In genomic region chr11:75478690-75479597, GRCh38 we compare ENCODE assay signal across 1 cellular context.
TF ChIP-seq lines count a peak whose summit lies in the region.

No MANE protein-coding gene starts in this region.

TF ChIP-seq in K562, 482 proteins besides CTCF, POLR2A, EP300 and RAD21:
- 0 out of 2 replicates have a peak, but pooled peaks have one; percentile 8 for TF ChIP-seq NR2C2 (CRISPR knock-in tag; IDR thresholded peaks at IDR 0.05)
- no peak for TF ChIP-seq NR2C2 (tag; IDR thresholded peaks at IDR 0.05)
- peak; percentile 80 for TF ChIP-seq SMARCA5 (IDR thresholded peaks at IDR 0.05)
- TF ChIP-seq THAP12 (CRISPR knock-in tag; IDR thresholded peaks at IDR 0.05): 0 out of 2 replicates have a peak, but pooled peaks have one; percentile 21
- TF ChIP-seq HDAC1 (IDR thresholded peaks at IDR 0.05): 0 out of 4 replicates have a peak, but pooled peaks of 1 of the 2 experiments have one; percentile 19
- TF ChIP-seq CHD4 (IDR thresholded peaks at IDR 0.05; ENCODE audit: insufficient read depth, insufficient replicate concordance, low read depth, low read length, poor library complexity, severe bottlenecking): peak; percentile 81
- TF ChIP-seq PCBP1 (IDR thresholded peaks at IDR 0.05; ENCODE audit: low read depth, low read length, poor library complexity, severe bottlenecking): no peak
- TF ChIP-seq KDM5B (IDR thresholded peaks at IDR 0.05; ENCODE audit: insufficient replicate concordance, low read depth, low read length): no peak
- peak; percentile 98 for TF ChIP-seq RBM25 (IDR thresholded peaks at IDR 0.05; ENCODE audit: low read depth, low read length, severe bottlenecking)
- peak; percentile 95 for TF ChIP-seq ADNP (tag; IDR thresholded peaks at IDR 0.05)
- peak; percentile 80 to 91 for TF ChIP-seq KDM1A (IDR thresholded peaks at IDR 0.05)
- TF ChIP-seq RCOR1 (IDR thresholded peaks at IDR 0.05; ENCODE audit: borderline replicate concordance in 1 of 2, low read depth in 2 of 2, low read length in 2 of 2): peak; percentile 60 to 84; a peak in 2 of 4 replicates
- no peak for TF ChIP-seq ZNF583 (CRISPR knock-in tag; IDR thresholded peaks at IDR 0.05)
- TF ChIP-seq ATF1 (CRISPR knock-in tag; IDR thresholded peaks at IDR 0.05): no peak
- TF ChIP-seq ATF1 (tag; IDR thresholded peaks at IDR 0.05): peak; percentile 16; the same call in 1 of the 2 replicates
- TF ChIP-seq MCM3 (IDR thresholded peaks at IDR 0.05): no peak
- peak; percentile 90 for TF ChIP-seq HDAC2 (IDR thresholded peaks at IDR 0.05)
- TF ChIP-seq CBX1 (IDR thresholded peaks at IDR 0.05; ENCODE audit: low read depth): peak; percentile 51; the same call in 1 of the 2 replicates
- TF ChIP-seq BCOR (IDR thresholded peaks at IDR 0.05): peak; percentile 98
- TF ChIP-seq CBX3 (IDR thresholded peaks at IDR 0.05; ENCODE audit: borderline replicate concordance in 1 of 2, low read length in 2 of 2): 0 out of 3 replicates have a peak, but pooled peaks of 1 of the 2 experiments have one; percentile 21
